7 cellular contexts compared by ENCODE assay signal in genomic region chr2:128196026-128196822, GRCh38.
DNase-seq lines count a peak whose midpoint lies in the region; ATAC-seq and TF ChIP-seq lines count a peak whose summit lies in the region.

No MANE protein-coding gene starts in this region.

- no peak overlapping the region for H3K4me3 ChIP-seq in choroid plexus epithelial cell (ENCODE audit: low read depth, low read length)
- no peak overlapping the region for H3K4me3 ChIP-seq in neutrophil (ENCODE audit: low read depth in 1 of 2, low read length in 1 of 2)
- H3K4me3 ChIP-seq in gastrocnemius medialis, result no peak overlapping the region

- H3K27me3 ChIP-seq in neutrophil (no peaks in the 10 kb centered on the region), gastrocnemius medialis (no peaks in the 10 kb centered on the region)

- H3K27ac ChIP-seq in neutrophil, result peak overlapping the region; percentile 16
- H3K27ac ChIP-seq in gastrocnemius medialis, result no peak overlapping the region

- CTCF ChIA-PET in HEK293T (lab: Yijun Ruan, JAX), result no interaction called here

- peak; percentile 76 for ATAC-seq in HG03460 (IDR thresholded peaks at IDR 0.05; ENCODE audit: unreplicated experiment)
- no peak for ATAC-seq in GM18517 (IDR thresholded peaks at IDR 0.05; ENCODE audit: unreplicated experiment)
- ATAC-seq in gastrocnemius medialis, result no peak

- peak; percentile 45 for DNase-seq in GM13976 (ENCODE audit: low spot score)
- DNase-seq in choroid plexus epithelial cell (ENCODE audit: low read depth), result peak; percentile 74
- DNase-seq in gastrocnemius medialis, result no peak
- DNase-seq in HEK293T (ENCODE audit: extremely low spot score), result no peak

- H3K4me1 ChIP-seq in neutrophil (ENCODE audit: control insufficient read depth in 1 of 2, insufficient read depth in 1 of 2, low read depth in 1 of 2, low read length in 1 of 2) (no peaks in the 10 kb centered on the region), gastrocnemius medialis (peaks cover 32 to 37% of the 10 kb centered on the region in 2 donors)

- TF ChIP-seq CTCF in GM13976 (IDR thresholded peaks at IDR 0.05; ENCODE audit: borderline replicate concordance, control extremely low read depth, extremely low read depth, insufficient read depth, missing control alignments), result no peak
- peak; percentile 19 for TF ChIP-seq CTCF in choroid plexus epithelial cell (conservative IDR thresholded peaks at IDR 0.05; ENCODE audit: low read depth, low read length)
- TF ChIP-seq CTCF in neutrophil (IDR thresholded peaks at IDR 0.05), result no peak
- no peak for TF ChIP-seq CTCF in gastrocnemius medialis (IDR thresholded peaks at IDR 0.05 in 4 of 5, conservative IDR thresholded peaks at IDR 0.05 in 1 of 5)

- POLR2A ChIA-PET in HEK293T (lab: Yijun Ruan, JAX), result no interaction called here

- H3K9me3 ChIP-seq in neutrophil (no peaks in the 10 kb centered on the region), gastrocnemius medialis (no peaks in the 10 kb centered on the region)

- H3K36me3 ChIP-seq in neutrophil (peaks cover 16% of the 10 kb centered on the region), gastrocnemius medialis (peaks cover 0 to 1% of the 10 kb centered on the region in 2 donors)

- in situ Hi-C loops in GM13976 (cut with MboI; ENCODE audit: low sequenced_read_pairs, unreplicated experiment) (no loop called here), gastrocnemius medialis (cut with MboI; ENCODE audit: low sequenced_read_pairs in 4 of 4) (no loop called here)

- TF ChIP-seq POLR2A in gastrocnemius medialis (IDR thresholded peaks at IDR 0.05), result no peak

- intact Hi-C loops in gastrocnemius medialis (cut with DNase I; ENCODE audit: low total_unique reads), result no loop called here

TF ChIP-seq in HEK293T, 16 proteins besides CTCF, POLR2A, EP300 and RAD21:
- TF ChIP-seq HDGF (IDR thresholded peaks at IDR 0.05; ENCODE audit: borderline replicate concordance) (no peak), TARDBP (IDR thresholded peaks at IDR 0.05) (no peak), ELF4 (IDR thresholded peaks at IDR 0.05) (no peak), NFRKB (IDR thresholded peaks at IDR 0.05) (no peak), ARNT (IDR thresholded peaks at IDR 0.05) (no peak), FOXM1 (IDR thresholded peaks at IDR 0.05; ENCODE audit: borderline replicate concordance) (no peak), L3MBTL2 (conservative IDR thresholded peaks at IDR 0.05) (no peak), ZNF384 (IDR thresholded peaks at IDR 0.05) (no peak), LEF1 (IDR thresholded peaks at IDR 0.05; ENCODE audit: borderline replicate concordance) (no peak), FOXK2 (IDR thresholded peaks at IDR 0.05) (no peak), SP1 (IDR thresholded peaks at IDR 0.05) (no peak), SUZ12 (IDR thresholded peaks at IDR 0.05) (no peak), PKNOX1 (IDR thresholded peaks at IDR 0.05) (no peak), CTBP1 (IDR thresholded peaks at IDR 0.05; ENCODE audit: borderline replicate concordance) (no peak), BHLHE40 (IDR thresholded peaks at IDR 0.05; ENCODE audit: borderline replicate concordance) (no peak), FOXA1 (IDR thresholded peaks at IDR 0.05) (no peak)
TF ChIP-seq in HEK293T: peak in this region for 0.

Comparison
In these comparisons a context has a peak if more than half of its experiments do, and no peak if none do; other contexts are left out.
1. DNase-seq: peak in GM13976 (single experiment) and choroid plexus epithelial cell (single experiment); none in gastrocnemius medialis (0 of 2) and HEK293T (single experiment).